9 cellular contexts compared by ENCODE assay signal in the genomic region with DNA sequence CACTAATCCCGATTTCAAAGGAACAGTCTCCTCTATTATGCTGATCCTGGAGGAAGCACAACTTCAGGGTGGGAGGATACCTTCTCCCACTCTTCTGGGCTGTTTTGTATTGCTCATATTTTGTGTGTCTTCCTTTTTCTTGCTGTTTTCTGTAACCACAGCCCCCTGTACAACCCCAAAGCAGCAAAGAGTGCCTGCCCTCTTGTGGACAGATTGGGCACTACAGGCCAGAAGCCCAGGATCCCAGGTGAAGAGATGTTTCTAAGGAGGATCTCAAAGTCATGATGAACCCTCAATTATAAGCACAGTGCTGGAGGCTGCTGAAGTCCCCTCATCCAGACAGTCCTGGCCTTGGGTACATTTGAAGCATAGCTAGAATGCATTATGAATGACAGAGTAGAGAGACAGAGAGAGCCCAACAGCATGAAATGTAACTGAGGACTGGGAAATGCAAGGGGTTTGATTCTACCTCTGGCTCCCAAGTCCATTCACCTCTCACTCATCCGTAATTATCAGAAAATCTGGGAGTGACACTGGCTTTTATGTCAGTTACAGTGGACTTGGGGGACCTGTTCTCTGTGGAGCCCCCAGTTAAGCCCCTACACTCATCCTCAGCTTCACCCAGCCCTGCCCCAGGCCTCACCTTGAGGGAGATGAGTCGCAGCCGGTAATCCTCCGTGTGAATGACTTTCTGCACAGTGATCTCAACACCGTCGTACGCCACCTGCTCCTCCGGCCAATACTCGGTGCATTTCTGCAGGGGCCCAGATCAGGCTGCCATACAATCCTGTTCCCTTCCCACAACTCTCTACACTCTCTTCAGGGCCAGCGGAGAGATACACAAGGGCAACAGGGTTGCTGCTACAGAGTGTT. TPM values are rescaled to one million over a fixed set of nuclear protein-coding genes. Genes with fewer than 3 reads are reported as not detected.
A peak's percentile ranks its signal among the peaks of the same experiment; 100 is the strongest.
DNase-seq lines count a peak whose midpoint lies in the region; ATAC-seq lines count a peak whose summit lies in the region.
"Had no signal": no experiment of that assay in that cellular context is flagged by ENCODE, and none has a peak within 500 bp of the region (broad histone marks: within the 10 kb centered on the region; RNA-seq: fewer than 3 reads in every experiment).

No MANE protein-coding gene starts in this region.

- no peak overlapping the region for H3K4me3 ChIP-seq in trophoblast cell (ENCODE audit: low read depth, low read length)
- H3K4me3 ChIP-seq: BLaER1 had no signal

- H2AK5ac ChIP-seq in trophoblast cell (ENCODE audit: low read length): no peak overlapping the region

- H2BK120ac ChIP-seq in trophoblast cell (ENCODE audit: insufficient read depth, low read length, poor library complexity): no peak overlapping the region

- no peaks in the 10 kb centered on the region for H3K36me3 ChIP-seq in trophoblast cell (ENCODE audit: control insufficient read depth in 1 of 2, insufficient read depth in 2 of 2, low read length in 2 of 2)
- H3K36me3 ChIP-seq: BLaER1 had no signal

- no peak overlapping the region for H4K91ac ChIP-seq in trophoblast cell (ENCODE audit: low read depth, low read length)

- no peak overlapping the region for H3K4ac ChIP-seq in trophoblast cell (ENCODE audit: low read depth, low read length)

- no peak overlapping the region for H4K12ac ChIP-seq in trophoblast cell (ENCODE audit: low read depth, low read length)

- H3K4me1 ChIP-seq in trophoblast cell (ENCODE audit: control insufficient read depth in 1 of 2, insufficient read depth in 2 of 2, low read length in 2 of 2): no peaks in the 10 kb centered on the region

- no peak overlapping the region for H4K8ac ChIP-seq in trophoblast cell (ENCODE audit: low read depth, low read length)

- no peak overlapping the region for H3K4me2 ChIP-seq in trophoblast cell (ENCODE audit: low read length)
- H3K4me2 ChIP-seq: BLaER1 had no signal

- H3K79me2 ChIP-seq in trophoblast cell (ENCODE audit: control insufficient read depth, insufficient read depth, low read length, poor library complexity): no peaks in the 10 kb centered on the region

- H3K79me1 ChIP-seq in trophoblast cell (ENCODE audit: low read length): no peaks in the 10 kb centered on the region

- H3K9me3 ChIP-seq in trophoblast cell (ENCODE audit: insufficient read depth, low read depth, low read length): no peaks in the 10 kb centered on the region
- H3K9me3 ChIP-seq: BLaER1 had no signal

- no peak overlapping the region for H3K9ac ChIP-seq in trophoblast cell (ENCODE audit: low read length)
- H3K9ac ChIP-seq: BLaER1 had no signal

- peak; percentile 73 for ATAC-seq in HG02938 (IDR thresholded peaks at IDR 0.05; ENCODE audit: unreplicated experiment)
- ATAC-seq in GM21825 (IDR thresholded peaks at IDR 0.05; ENCODE audit: unreplicated experiment): no peak

- no peak overlapping the region for H3K23ac ChIP-seq in trophoblast cell (ENCODE audit: low read length)

- no peak overlapping the region for H2BK5ac ChIP-seq in trophoblast cell (ENCODE audit: low read depth, low read length, poor library complexity)

- DNase-seq in NCI-H1417 (lab: John Stamatoyannopoulos, UW) (peak; percentile 30 to 75 (median 56)), NCI-H1417 treated with DMSO at 0.1 percent for 48 hours (lab: John Stamatoyannopoulos, UW) (no peak), RPMI8226 (peak; percentile 49), globus pallidus (ENCODE audit: low spot score) (peak; percentile 29), trophoblast cell (peak; percentile 22 to 66)
- peak; percentile 44 for DNase-seq in activated effector memory CD4-positive, alpha-beta T cell treated with Interleukin-2 at 50 U/mL for 16 hours

- WGBS in trophoblast cell (ENCODE audit: extremely low coverage, insufficient coverage, insufficient read length): no CpG with 5 or more reads among the region's 11 CpGs

- H3K27ac ChIP-seq in trophoblast cell (ENCODE audit: low read depth, low read length): no peak overlapping the region
- H3K27ac ChIP-seq: BLaER1 had no signal

- H3K18ac ChIP-seq in trophoblast cell (ENCODE audit: low read length): no peak overlapping the region

- H2BK12ac ChIP-seq in trophoblast cell (ENCODE audit: low read length): no peak overlapping the region

- no peaks in the 10 kb centered on the region for H3K27me3 ChIP-seq in trophoblast cell (ENCODE audit: insufficient read depth, low read length)
- H3K27me3 ChIP-seq: BLaER1 had no signal

- H3K14ac ChIP-seq in trophoblast cell (ENCODE audit: low read length): no peak overlapping the region

- no peak overlapping the region for H2AFZ ChIP-seq in trophoblast cell (ENCODE audit: insufficient read depth, low read length, poor library complexity)

RNA-seq across cellular contexts. Expression of a gene that starts 6.2 kb away (rescaled TPM):
- 0.01 TPM in 2 replicates for polyA plus RNA-seq in trophoblast cell (2013)

RNA-seq across cellular contexts. Expression of a gene that starts 33.6 kb away (rescaled TPM):
- 1.2 and 1.6 TPM in 2 replicates for polyA plus RNA-seq in trophoblast cell (2013)

RNA-seq across cellular contexts. Expression of a gene that starts 59.4 kb away (rescaled TPM):
- 0.67 and 0.74 TPM in 2 replicates for polyA plus RNA-seq in trophoblast cell (2013)
